ENCODE assay signal across 11 cellular contexts in the genomic region with DNA sequence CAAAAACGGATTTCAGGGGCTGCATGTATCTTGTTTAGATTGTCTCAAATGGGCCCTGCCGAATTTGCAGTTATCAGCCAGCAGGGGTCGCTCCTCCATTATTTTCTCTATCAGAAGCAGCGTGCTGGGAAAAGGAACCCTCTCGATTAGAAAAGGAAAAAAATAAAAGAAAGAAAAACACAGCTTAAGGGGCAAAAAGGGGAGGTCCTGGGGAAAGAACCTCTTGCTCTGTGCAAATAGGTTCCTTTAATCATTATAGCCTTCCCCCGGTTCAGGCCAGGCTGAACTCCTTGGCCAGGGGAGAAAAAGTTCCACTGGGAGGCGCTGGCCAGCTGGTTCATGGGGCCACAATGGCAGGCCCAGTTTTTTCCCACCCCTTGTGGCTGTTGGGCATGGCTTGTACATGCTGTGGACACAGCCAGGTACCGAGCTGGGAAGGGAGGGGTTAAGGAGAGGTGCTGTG. TPM values are rescaled to one million over a fixed set of nuclear protein-coding genes. Genes with fewer than 3 reads are reported as not detected.
DNase-seq lines count a peak whose midpoint lies in the region; ATAC-seq and TF ChIP-seq lines count a peak whose summit lies in the region.
"Had no signal": no experiment of that assay in that cellular context is flagged by ENCODE, and none has a peak within 500 bp of the region (broad histone marks: within the 10 kb centered on the region; RNA-seq: fewer than 3 reads in every experiment).

No MANE protein-coding gene starts in this region.

- H3K9me3 ChIP-seq in Caco-2 (0 out of 2 replicates have a peak, but pooled peaks cover 8% of the 10 kb centered on the region), SJCRH30 (replicated peaks) (no peaks in the 10 kb centered on the region)

- H3K4me3 Mint-ChIP-seq in Caco-2 (ENCODE audit: unreplicated experiment): no peak overlapping the region
- H3K4me3 Mint-ChIP-seq in HFFc6: no peak overlapping the region

- in situ Hi-C loops in GM13976 (cut with MboI; ENCODE audit: low sequenced_read_pairs, unreplicated experiment): no loop called here

- POLR2A ChIA-PET in Caco-2 (lab: Charles Lee): no interaction called here

- no peak overlapping the region for H3K27ac Mint-ChIP-seq in Caco-2 (ENCODE audit: unreplicated experiment)
- H3K27ac Mint-ChIP-seq in HFFc6: no peak overlapping the region

- H3K27ac ChIP-seq in SJCRH30: no peak overlapping the region
- H3K27ac ChIP-seq: epithelial cell of prostate had no signal

- intact Hi-C loops in Caco-2 (cut with micrococcal nuclease; ENCODE audit: unreplicated experiment): loop anchor here (1.0 kb wide), 1 partner anchor 78 kb away; no protein-coding TSS in a partner anchor

- no TSS peak for BruUV-seq in Caco-2 (replicated peaks; lab: Mats Ljungman, UMichigan)

- no peak for ATAC-seq in HG02678 (IDR thresholded peaks at IDR 0.05; ENCODE audit: unreplicated experiment)

- H3K27me3 ChIP-seq in Caco-2 (replicated peaks; ENCODE audit: control insufficient read depth, insufficient read depth, low read length) (no peaks in the 10 kb centered on the region; the same call in 1 of the 2 replicates), SJCRH30 (no peaks in the 10 kb centered on the region), kidney epithelial cell (ENCODE audit: control insufficient read depth, insufficient read depth, low read length) (no peaks in the 10 kb centered on the region)

- H3K4me3 ChIP-seq in Caco-2 (ENCODE audit: low read depth, low read length): no peak overlapping the region
- H3K4me3 ChIP-seq in SJCRH30: no peak overlapping the region; the same call in 1 of the 2 replicates
- no peak overlapping the region for H3K4me3 ChIP-seq in kidney epithelial cell (ENCODE audit: low read depth, low read length)

- peaks cover 7% of the 10 kb centered on the region for H3K27me3 Mint-ChIP-seq in Caco-2 (ENCODE audit: insufficient read depth, unreplicated experiment)
- H3K27me3 Mint-ChIP-seq in HFFc6 (ENCODE audit: insufficient read depth): peaks cover 4% of the 10 kb centered on the region; the same call in 1 of the 2 replicates

- no peaks in the 10 kb centered on the region for H3K36me3 ChIP-seq in Caco-2 (ENCODE audit: control insufficient read depth, insufficient read depth, low read length)
- no peaks in the 10 kb centered on the region for H3K36me3 ChIP-seq in SJCRH30
- H3K36me3 ChIP-seq in kidney epithelial cell (ENCODE audit: control insufficient read depth, insufficient read depth, low read length): no peaks in the 10 kb centered on the region

- DNase-seq in Caco-2 (peak in 1 of 2 experiments; percentile 4), HFFc6 (peak; percentile 20), SJCRH30 (peak; percentile 51 to 81), kidney epithelial cell (ENCODE audit: low read depth) (no peak), NCI-H1105 (lab: John Stamatoyannopoulos, UW) (no peak), GM13976 (ENCODE audit: low spot score) (no peak)
- DNase-seq in NK-92 treated with Interleukin-12 subunit alpha and Interleukin-12 subunit beta, amount 100 ng/mL, for 24 hours (lab: John Stamatoyannopoulos, UW): no peak

- H3K4me1 ChIP-seq in Caco-2 (no peaks in the 10 kb centered on the region), SJCRH30 (no peaks in the 10 kb centered on the region)

- H3K9me3 Mint-ChIP-seq in Caco-2 (ENCODE audit: unreplicated experiment) (no peaks in the 10 kb centered on the region), HFFc6 (no peaks in the 10 kb centered on the region)

- TF ChIP-seq CTCF in Caco-2 (IDR thresholded peaks at IDR 0.05; ENCODE audit: insufficient read depth in 1 of 2, low read depth in 1 of 2, low read length in 1 of 2, severe bottlenecking in 1 of 2, unreplicated experiment in 1 of 2) (peak; percentile 41 to 47), HFFc6 (IDR thresholded peaks at IDR 0.05) (peak; percentile 92), kidney epithelial cell (IDR thresholded peaks at IDR 0.05; ENCODE audit: insufficient read depth, low read length, poor library complexity, severe bottlenecking) (peak; percentile 49), GM13976 (IDR thresholded peaks at IDR 0.05; ENCODE audit: borderline replicate concordance, control extremely low read depth, extremely low read depth, insufficient read depth, missing control alignments) (no peak)

- CTCF ChIA-PET in Caco-2 (lab: Charles Lee): no interaction called here

- H3K4me1 Mint-ChIP-seq in Caco-2 (ENCODE audit: low read depth, unreplicated experiment) (no peaks in the 10 kb centered on the region), HFFc6 (ENCODE audit: low read depth) (no peaks in the 10 kb centered on the region)

- H3K36me3 Mint-ChIP-seq in Caco-2 (ENCODE audit: insufficient read depth, unreplicated experiment) (no peaks in the 10 kb centered on the region), HFFc6 (ENCODE audit: low read depth) (no peaks in the 10 kb centered on the region)

RNA-seq across cellular contexts. Expression of a gene that starts 25.0 kb away (rescaled TPM):
- total RNA-seq in Caco-2 (2022) (not detected in 2 replicates), kidney epithelial cell (not detected in 2 replicates)
- total RNA-seq in HFFc6 (2021; fragmentation: NEBNext Ultra II Directional; extraction: Animal tissue kit (Norgen Biotek cat#: 25700)): under 1 TPM in 5 of 6 experiments, not detected in 1; 0.19 to 0.52 (median 0.35) TPM
- not detected in 2 replicates for total RNA-seq in SJCRH30 (2014; rRNA removed; shearing (Covaris generic))
- total RNA-seq: renal cortical epithelial cell, ureter had no signal

RNA-seq across cellular contexts. Expression of a gene that starts 27.8 kb away (rescaled TPM):
- total RNA-seq in Caco-2 (2022) (not detected in 2 replicates), kidney epithelial cell (0.21 and 0.38 TPM in 2 replicates)
- not detected for total RNA-seq in HFFc6 (2021; fragmentation: NEBNext Ultra II Directional; extraction: Animal tissue kit (Norgen Biotek cat#: 25700))
- total RNA-seq in SJCRH30 (2014; rRNA removed; shearing (Covaris generic)): 1.9 and 2.0 TPM in 2 replicates
- total RNA-seq: ureter had no signal

Comparison
In these comparisons a context has a peak if more than half of its experiments do, and no peak if none do; other contexts are left out.
1. DNase-seq: peak in HFFc6 (single experiment) and SJCRH30 (2 of 2); none in kidney epithelial cell (single experiment), NCI-H1105 (single experiment), NK-92 treated with Interleukin-12 subunit alpha and Interleukin-12 subunit beta, amount 100 ng/mL, for 24 hours (single experiment) and GM13976 (single experiment).